25 cellular contexts compared by ENCODE assay signal in the genomic region with DNA sequence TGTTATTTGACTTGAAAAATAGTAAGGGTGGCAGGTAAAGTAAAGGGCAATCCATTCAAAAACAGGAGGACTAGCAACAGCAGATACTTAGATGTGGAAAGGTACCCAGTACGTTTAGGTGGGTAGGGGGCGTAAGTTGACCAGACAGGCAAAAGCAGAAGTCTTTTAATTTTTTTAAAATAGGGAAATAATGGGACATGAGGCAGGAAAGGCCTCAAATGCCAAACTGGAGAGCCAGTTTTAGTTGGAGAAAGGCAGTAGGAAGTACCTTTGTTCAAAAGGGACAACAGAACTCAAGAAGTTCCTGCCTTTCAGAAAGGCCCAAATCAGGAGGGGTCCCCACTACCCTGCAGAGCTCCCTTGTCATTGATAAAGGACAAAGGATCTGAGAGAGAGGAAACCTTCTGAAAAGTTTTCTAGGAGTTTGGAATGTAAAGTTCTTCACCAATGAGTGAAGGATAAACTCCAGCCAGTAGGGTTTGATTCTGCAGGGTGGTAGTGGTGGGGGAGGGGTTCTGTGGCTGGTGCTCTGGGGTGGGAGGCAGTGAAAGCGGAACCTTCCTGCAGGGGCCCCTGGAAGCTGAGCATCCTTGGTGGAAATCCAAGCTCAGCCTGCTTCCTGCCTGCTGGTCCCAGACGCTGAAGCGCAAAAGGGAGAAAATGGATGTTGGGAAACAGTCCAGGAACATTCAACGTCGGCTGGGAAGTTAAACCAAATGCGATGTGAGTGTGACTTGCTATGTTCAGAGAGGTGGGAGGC. TPM values are rescaled to one million over a fixed set of nuclear protein-coding genes. Genes with fewer than 3 reads are reported as not detected.
A peak's percentile ranks its signal among the peaks of the same experiment; 100 is the strongest.
DNase-seq lines count a peak whose midpoint lies in the region; ATAC-seq, FAIRE-seq and TF ChIP-seq lines count a peak whose summit lies in the region.
"Had no signal": no experiment of that assay in that cellular context is flagged by ENCODE, and none has a peak within 500 bp of the region (broad histone marks: within the 10 kb centered on the region; RNA-seq: fewer than 3 reads in every experiment).

No MANE protein-coding gene starts in this region.

- no peak for FAIRE-seq in astrocyte (lab: Jason Lieb, UNC)
- FAIRE-seq: GM12892 had no signal

- H3K4me1 Mint-ChIP-seq in astrocyte (ENCODE audit: low read depth, unreplicated experiment): peaks cover 7% of the 10 kb centered on the region
- H3K4me1 Mint-ChIP-seq in neural progenitor cell: peaks cover 37% of the 10 kb centered on the region
- no peaks in the 10 kb centered on the region for H3K4me1 Mint-ChIP-seq in stimulated activated effector memory CD8-positive, alpha-beta T cell treated with anti-CD3 and anti-CD28 coated beads, Interleukin-12 subunit alpha, Interleukin-12 subunit beta, amount 100 ng/mL, for 72 hours
- H3K4me1 Mint-ChIP-seq: memory B cell; naive thymus-derived CD4-positive, alpha-beta T cell had no signal

- 68% methylated on average over 8 of the region's 8 CpGs for WGBS in hepatocyte (ENCODE audit: low lambda C conversion rate, missing lambda C conversion rate)

- H3K36me3 ChIP-seq in astrocyte (ENCODE audit: insufficient read depth, low read length): no peaks in the 10 kb centered on the region
- no peaks in the 10 kb centered on the region for H3K36me3 ChIP-seq in hepatocyte (replicated peaks; ENCODE audit: insufficient read depth, low read depth)
- H3K36me3 ChIP-seq in neural progenitor cell: no peaks in the 10 kb centered on the region

- H3K36me3 Mint-ChIP-seq in astrocyte (ENCODE audit: low read depth, unreplicated experiment): no peaks in the 10 kb centered on the region
- H3K36me3 Mint-ChIP-seq in neural progenitor cell: no peaks in the 10 kb centered on the region
- H3K36me3 Mint-ChIP-seq in stimulated activated effector memory CD8-positive, alpha-beta T cell treated with anti-CD3 and anti-CD28 coated beads, Interleukin-12 subunit alpha, Interleukin-12 subunit beta, amount 100 ng/mL, for 72 hours: no peaks in the 10 kb centered on the region
- H3K36me3 Mint-ChIP-seq: activated naive CD4-positive, alpha-beta T cell treated with anti-CD3 and anti-CD28 coated beads, Interleukin-2, amount 50 U/mL, for 72 hours; CD8-positive, alpha-beta T cell; memory B cell; naive thymus-derived CD4-positive, alpha-beta T cell; type B pancreatic cell had no signal

- H3K9me2 ChIP-seq in hepatocyte (replicated peaks; ENCODE audit: insufficient read depth): no peaks in the 10 kb centered on the region

- DNase-seq in KBM-7 (peak; percentile 35), astrocyte (ENCODE audit: low read depth) (peak; percentile 6), hepatocyte (ENCODE audit: low spot score) (peak; percentile 27), neural progenitor cell (ENCODE audit: low spot score) (peak; percentile 51), NCI-H1436 (lab: John Stamatoyannopoulos, UW) (no peak), SKM-1 (lab: John Stamatoyannopoulos, UW; ENCODE audit: unreplicated experiment) (no peak), GM19238 (ENCODE audit: insufficient read length, low spot score) (no peak)
- DNase-seq in stimulated activated effector memory CD8-positive, alpha-beta T cell treated with anti-CD3 and anti-CD28 coated beads, Interleukin-12 subunit alpha, Interleukin-12 subunit beta, amount 100 ng/mL, for 72 hours (ENCODE audit: low spot score in 2 of 2): no peak
- DNase-seq: activated CD4-positive, CD25-positive, alpha-beta regulatory T cell treated with anti-CD3 and anti-CD28 coated beads, Interleukin-2, amount 50 U/mL, for 72 hours; activated CD8-positive, alpha-beta memory T cell treated with anti-CD3 and anti-CD28 coated beads for 24 hours; activated T-cell treated with anti-CD3 and anti-CD28 coated beads, Interleukin-2, amount 50 U/mL, for 48 hours; CD8-positive, alpha-beta T cell; Karpas-422; naive thymus-derived CD4-positive, alpha-beta T cell; NCI-H1417; NCI-H2171; RPMI8226; stimulated activated CD4-positive, alpha-beta T cell treated with anti-CD3 and anti-CD28 coated beads, Interleukin-1b, Interleukin-23, amount 100 ng/mL, for 48 hours; stimulated activated naive CD8-positive, alpha-beta T cell treated with anti-CD3 and anti-CD28 coated beads, Interleukin-15, Interleukin-2, amounts not matched to agents 100 U/mL and 50 U/mL, for 24 hours; T1000 had no signal

- H3K9me3 ChIP-seq in astrocyte (ENCODE audit: insufficient read depth, low read depth, low read length): no peaks in the 10 kb centered on the region
- no peaks in the 10 kb centered on the region for H3K9me3 ChIP-seq in hepatocyte (ENCODE audit: low read depth)
- H3K9me3 ChIP-seq in neural progenitor cell (ENCODE audit: low read depth): no peaks in the 10 kb centered on the region

- H2AFZ ChIP-seq in astrocyte (ENCODE audit: low read depth, low read length) (peak overlapping the region; percentile 49), hepatocyte (no peak overlapping the region), neural progenitor cell (replicated peaks) (peak overlapping the region; percentile 7)

- H3K27me3 Mint-ChIP-seq in astrocyte (ENCODE audit: low read depth, unreplicated experiment): peaks cover 12% of the 10 kb centered on the region
- H3K27me3 Mint-ChIP-seq in neural progenitor cell (ENCODE audit: insufficient read depth, low read depth): peaks cover 6% of the 10 kb centered on the region
- H3K27me3 Mint-ChIP-seq: naive thymus-derived CD4-positive, alpha-beta T cell; type B pancreatic cell had no signal

- H3K27ac ChIP-seq in astrocyte (ENCODE audit: low read depth, low read length) (no peak overlapping the region), hepatocyte (peak overlapping the region; percentile 44), neural progenitor cell (peak overlapping the region; percentile 65)

- no peak overlapping the region for H3K9ac ChIP-seq in astrocyte (ENCODE audit: low read length)
- no peak overlapping the region for H3K9ac ChIP-seq in neural progenitor cell

- TF ChIP-seq CTCF in astrocyte (IDR thresholded peaks at IDR 0.05; ENCODE audit: insufficient read depth, low read depth, low read length): no peak
- TF ChIP-seq CTCF in hepatocyte (IDR thresholded peaks at IDR 0.05; ENCODE audit: poor library complexity): no peak
- no peak for TF ChIP-seq CTCF in neural progenitor cell (IDR thresholded peaks at IDR 0.05)

- H3F3A ChIP-seq in neural progenitor cell (ENCODE audit: low read depth): peaks cover 29% of the 10 kb centered on the region

- H3K4me2 ChIP-seq in astrocyte (ENCODE audit: low read length): no peak overlapping the region
- no peak overlapping the region for H3K4me2 ChIP-seq in hepatocyte
- H3K4me2 ChIP-seq in neural progenitor cell: no peak overlapping the region

- H4K20me1 ChIP-seq in astrocyte (ENCODE audit: insufficient read depth, low read length) (no peaks in the 10 kb centered on the region), hepatocyte (ENCODE audit: insufficient read depth, poor library complexity, severe bottlenecking) (no peaks in the 10 kb centered on the region), neural progenitor cell (ENCODE audit: low read depth) (no peaks in the 10 kb centered on the region)

- H3K27ac Mint-ChIP-seq in astrocyte (ENCODE audit: unreplicated experiment) (peak overlapping the region; percentile 75), neural progenitor cell (no peak overlapping the region)
- no peak overlapping the region for H3K27ac Mint-ChIP-seq in stimulated activated effector memory CD8-positive, alpha-beta T cell treated with anti-CD3 and anti-CD28 coated beads, Interleukin-12 subunit alpha, Interleukin-12 subunit beta, amount 100 ng/mL, for 72 hours
- H3K27ac Mint-ChIP-seq: activated naive CD4-positive, alpha-beta T cell treated with anti-CD3 and anti-CD28 coated beads, Interleukin-2, amount 50 U/mL, for 72 hours; CD8-positive, alpha-beta T cell; memory B cell; type B pancreatic cell had no signal

- no peak overlapping the region for H3K4me3 ChIP-seq in astrocyte (ENCODE audit: insufficient read depth, low read depth, low read length)
- no peak overlapping the region for H3K4me3 ChIP-seq in hepatocyte
- H3K4me3 ChIP-seq in neural progenitor cell: no peak overlapping the region

- no peaks in the 10 kb centered on the region for H3K4me1 ChIP-seq in astrocyte (ENCODE audit: insufficient read depth, low read length)
- peaks cover 5% of the 10 kb centered on the region for H3K4me1 ChIP-seq in hepatocyte (ENCODE audit: insufficient read depth)
- H3K4me1 ChIP-seq in neural progenitor cell: peaks cover 40% of the 10 kb centered on the region

- no peaks in the 10 kb centered on the region for H3K9me3 Mint-ChIP-seq in astrocyte (ENCODE audit: unreplicated experiment)
- H3K9me3 Mint-ChIP-seq in neural progenitor cell: no peaks in the 10 kb centered on the region
- H3K9me3 Mint-ChIP-seq in stimulated activated effector memory CD8-positive, alpha-beta T cell treated with anti-CD3 and anti-CD28 coated beads, Interleukin-12 subunit alpha, Interleukin-12 subunit beta, amount 100 ng/mL, for 72 hours: no peaks in the 10 kb centered on the region
- H3K9me3 Mint-ChIP-seq: activated naive CD4-positive, alpha-beta T cell treated with anti-CD3 and anti-CD28 coated beads, Interleukin-2, amount 50 U/mL, for 72 hours; CD8-positive, alpha-beta T cell; memory B cell; naive thymus-derived CD4-positive, alpha-beta T cell; type B pancreatic cell had no signal

- no peaks in the 10 kb centered on the region for H3K79me2 ChIP-seq in astrocyte (ENCODE audit: insufficient read depth, low read length)
- H3K79me2 ChIP-seq in hepatocyte: no peaks in the 10 kb centered on the region
- H3K79me2 ChIP-seq in neural progenitor cell (ENCODE audit: low read depth): no peaks in the 10 kb centered on the region

- H3K4me3 Mint-ChIP-seq in astrocyte (ENCODE audit: unreplicated experiment): no peak overlapping the region
- no peak overlapping the region for H3K4me3 Mint-ChIP-seq in neural progenitor cell
- H3K4me3 Mint-ChIP-seq in stimulated activated effector memory CD8-positive, alpha-beta T cell treated with anti-CD3 and anti-CD28 coated beads, Interleukin-12 subunit alpha, Interleukin-12 subunit beta, amount 100 ng/mL, for 72 hours: no peak overlapping the region
- H3K4me3 Mint-ChIP-seq: CD8-positive, alpha-beta T cell; memory B cell; naive thymus-derived CD4-positive, alpha-beta T cell; type B pancreatic cell had no signal

- H3K27me3 ChIP-seq in astrocyte (ENCODE audit: insufficient read depth, low read length): no peaks in the 10 kb centered on the region
- H3K27me3 ChIP-seq in hepatocyte: no peaks in the 10 kb centered on the region
- H3K27me3 ChIP-seq in neural progenitor cell: no peaks in the 10 kb centered on the region

- no peak for ATAC-seq in stimulated activated effector memory CD8-positive, alpha-beta T cell treated with anti-CD3 and anti-CD28 coated beads, Interleukin-12 subunit alpha, Interleukin-12 subunit beta, amount 100 ng/mL, for 72 hours
- ATAC-seq: activated naive CD4-positive, alpha-beta T cell treated with anti-CD3 and anti-CD28 coated beads, Interleukin-2, amount 50 U/mL, for 72 hours; CD8-positive, alpha-beta T cell; naive thymus-derived CD4-positive, alpha-beta T cell; SK-N-SH treated with all-trans-retinoic acid at 6 μM for 48 hours; stimulated activated naive CD8-positive, alpha-beta T cell treated with anti-CD3 and anti-CD28 coated beads, Interleukin-15, Interleukin-2, amounts not matched to agents 100 U/mL and 50 U/mL, for 24 hours had no signal

- in situ Hi-C loops in KBM-7 (cut with MboI; ENCODE audit: low pct_unique_long_range_greater_than_20kb, low sequenced_read_pairs): loop anchor here (25.0 kb wide), 1 partner anchor 296 kb away; no protein-coding TSS in a partner anchor

RNA-seq across cellular contexts. Expression of gene TMEM17, which starts 40.1 kb away (rescaled TPM):
- total RNA-seq in astrocyte: 2.7 and 4.0 TPM in 2 replicates
- total RNA-seq in hepatocyte: 3.6 and 4.3 TPM in 2 replicates
- 3.6 and 5.2 TPM in 2 replicates for polyA plus RNA-seq in hepatocyte
- total RNA-seq in neural progenitor cell (ENCODE audit: low replicate concordance): 1.8 and 2.4 TPM in 2 replicates
- total RNA-seq: activated naive CD4-positive, alpha-beta T cell treated with anti-CD3 and anti-CD28 coated beads, Interleukin-2, amount 50 U/mL, for 72 hours; CD8-positive, alpha-beta T cell had no signal

Comparison
In these comparisons a context has a peak if more than half of its experiments do, and no peak if none do; other contexts are left out.
1. DNase-seq: peak in KBM-7 (single experiment), astrocyte (single experiment), hepatocyte (single experiment) and neural progenitor cell (single experiment); none in stimulated activated effector memory CD8-positive, alpha-beta T cell treated with anti-CD3 and anti-CD28 coated beads, Interleukin-12 subunit alpha, Interleukin-12 subunit beta, amount 100 ng/mL, for 72 hours (0 of 2), NCI-H1436 (single experiment), SKM-1 (single experiment) and GM19238 (single experiment).